ENCODE assay signal across 1 cellular context in the genomic region with DNA sequence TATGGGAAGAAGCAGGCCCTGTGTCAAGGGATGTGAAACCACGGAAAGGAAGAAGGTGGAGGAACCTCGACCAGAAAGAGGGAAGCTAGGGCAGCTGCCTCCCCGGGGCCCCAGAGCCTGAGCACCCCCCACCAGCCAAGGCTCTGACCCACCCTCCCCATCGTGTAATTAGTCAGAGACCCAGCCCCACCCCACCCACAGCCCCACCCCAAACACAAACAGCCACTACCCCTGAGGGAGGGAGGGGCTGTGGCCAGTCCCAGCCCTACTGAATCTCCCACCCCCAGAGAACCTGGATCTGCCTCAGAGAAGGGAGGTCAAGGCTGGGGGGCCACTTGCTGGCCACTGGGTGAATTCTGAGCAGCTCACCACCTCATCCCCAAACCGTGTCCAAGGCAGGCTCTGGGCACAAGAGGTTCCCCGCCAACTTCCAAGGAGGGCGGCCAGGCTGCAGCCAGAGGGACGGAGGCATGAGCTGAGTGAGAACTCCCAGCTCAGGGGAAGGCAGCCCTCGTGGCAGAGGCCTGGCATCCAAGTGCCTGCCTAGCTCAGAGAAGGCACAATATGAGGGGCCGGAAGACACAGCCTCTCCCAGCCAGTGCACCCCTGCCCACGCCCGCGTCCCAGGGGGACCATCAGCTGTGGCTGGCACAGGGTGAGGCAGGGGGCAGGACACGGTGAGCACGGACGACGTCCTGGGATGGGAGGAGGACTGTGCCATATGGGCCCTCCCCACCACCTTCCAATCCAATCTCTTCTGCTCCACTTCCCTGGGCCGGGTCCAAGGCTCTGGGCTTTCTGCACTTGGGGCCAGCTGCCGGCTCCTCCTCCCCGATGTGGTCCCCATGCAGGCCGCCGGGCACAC.
TF ChIP-seq lines count a peak whose summit lies in the region.

No MANE protein-coding gene starts in this region.

TF ChIP-seq in H1, 55 proteins besides CTCF, POLR2A, EP300 and RAD21:
- no peak for TF ChIP-seq TEAD4 (IDR thresholded peaks at IDR 0.05; ENCODE audit: low read depth, low read length)
- TF ChIP-seq SRF (IDR thresholded peaks at IDR 0.05; ENCODE audit: low read depth, low read length) = no peak
- TF ChIP-seq TCF12 (IDR thresholded peaks at IDR 0.05; ENCODE audit: low read depth, low read length) = no peak
